1 cellular context compared by ENCODE assay signal in the genomic region with DNA sequence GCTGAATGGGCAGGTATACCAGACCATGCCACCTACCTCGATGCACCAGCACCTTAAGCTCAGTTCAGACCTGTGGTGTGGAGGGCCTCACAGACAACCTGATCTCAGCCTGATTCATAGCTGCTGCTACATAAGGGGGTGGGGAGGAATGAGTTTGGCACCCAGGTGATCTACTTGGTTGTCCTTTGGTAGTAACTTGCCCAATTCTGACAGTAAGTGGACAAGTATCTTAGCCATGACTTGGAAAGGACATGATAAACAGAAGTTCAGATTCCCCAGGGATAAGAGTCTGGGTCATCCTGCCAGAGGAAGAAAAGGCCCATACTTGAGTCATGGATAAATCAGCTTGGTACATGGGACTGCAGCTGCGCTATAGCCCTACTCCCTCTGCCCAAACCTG.
TF ChIP-seq lines count a peak whose summit lies in the region.

No MANE protein-coding gene starts in this region.

TF ChIP-seq in IMR-90, 13 proteins besides CTCF, POLR2A, EP300 and RAD21:
- TF ChIP-seq MXI1 (IDR thresholded peaks at IDR 0.05; ENCODE audit: borderline replicate concordance, low read depth, low read length) (no peak), FOS (IDR thresholded peaks at IDR 0.05; ENCODE audit: low read depth, low read length) (no peak), MAZ (IDR thresholded peaks at IDR 0.05; ENCODE audit: borderline replicate concordance, low read depth, low read length) (no peak), BHLHE40 (IDR thresholded peaks at IDR 0.05; ENCODE audit: low read depth, low read length) (no peak), SMC3 (IDR thresholded peaks at IDR 0.05; ENCODE audit: low read depth, low read length) (no peak), CEBPB (IDR thresholded peaks at IDR 0.05; ENCODE audit: low read depth, low read length) (no peak), RCOR1 (IDR thresholded peaks at IDR 0.05; ENCODE audit: insufficient replicate concordance, low read length) (no peak), RFX5 (IDR thresholded peaks at IDR 0.05; ENCODE audit: low read depth, low read length) (no peak), NFE2L2 (IDR thresholded peaks at IDR 0.05; ENCODE audit: low read depth, low read length) (no peak), CHD1 (IDR thresholded peaks at IDR 0.05; ENCODE audit: low read depth, low read length) (no peak), MAFK (IDR thresholded peaks at IDR 0.05; ENCODE audit: low read depth, low read length) (no peak)
- TF ChIP-seq, protein P1, sequence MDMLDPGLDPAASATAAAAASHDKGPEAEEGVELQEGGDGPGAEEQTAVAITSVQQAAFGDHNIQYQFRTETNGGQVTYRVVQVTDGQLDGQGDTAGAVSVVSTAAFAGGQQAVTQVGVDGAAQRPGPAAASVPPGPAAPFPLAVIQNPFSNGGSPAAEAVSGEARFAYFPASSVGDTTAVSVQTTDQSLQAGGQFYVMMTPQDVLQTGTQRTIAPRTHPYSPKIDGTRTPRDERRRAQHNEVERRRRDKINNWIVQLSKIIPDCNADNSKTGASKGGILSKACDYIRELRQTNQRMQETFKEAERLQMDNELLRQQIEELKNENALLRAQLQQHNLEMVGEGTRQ (IDR thresholded peaks at IDR 0.05; ENCODE audit: low read depth, low read length), result no peak
- TF ChIP-seq, protein P2, sequence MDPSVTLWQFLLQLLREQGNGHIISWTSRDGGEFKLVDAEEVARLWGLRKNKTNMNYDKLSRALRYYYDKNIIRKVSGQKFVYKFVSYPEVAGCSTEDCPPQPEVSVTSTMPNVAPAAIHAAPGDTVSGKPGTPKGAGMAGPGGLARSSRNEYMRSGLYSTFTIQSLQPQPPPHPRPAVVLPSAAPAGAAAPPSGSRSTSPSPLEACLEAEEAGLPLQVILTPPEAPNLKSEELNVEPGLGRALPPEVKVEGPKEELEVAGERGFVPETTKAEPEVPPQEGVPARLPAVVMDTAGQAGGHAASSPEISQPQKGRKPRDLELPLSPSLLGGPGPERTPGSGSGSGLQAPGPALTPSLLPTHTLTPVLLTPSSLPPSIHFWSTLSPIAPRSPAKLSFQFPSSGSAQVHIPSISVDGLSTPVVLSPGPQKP (IDR thresholded peaks at IDR 0.05; ENCODE audit: borderline replicate concordance, low read depth, low read length), result no peak
